ENCODE assay signal across 1 cellular context in genomic region chr14:68469208-68469713, GRCh38.
TF ChIP-seq lines count a peak whose summit lies in the region.

No MANE protein-coding gene starts in this region.

TF ChIP-seq in H1, 55 proteins besides CTCF, POLR2A, EP300 and RAD21:
- no peak for TF ChIP-seq EZH2 (IDR thresholded peaks at IDR 0.05; ENCODE audit: low read depth, low read length, severe bottlenecking)
- no peak for TF ChIP-seq CREB1 (IDR thresholded peaks at IDR 0.05)
- TF ChIP-seq TAF7 (optimal IDR thresholded peaks at IDR 0.05; ENCODE audit: borderline replicate concordance, low read depth, low read length): no peak
